10 cellular contexts compared by ENCODE assay signal in the genomic region with DNA sequence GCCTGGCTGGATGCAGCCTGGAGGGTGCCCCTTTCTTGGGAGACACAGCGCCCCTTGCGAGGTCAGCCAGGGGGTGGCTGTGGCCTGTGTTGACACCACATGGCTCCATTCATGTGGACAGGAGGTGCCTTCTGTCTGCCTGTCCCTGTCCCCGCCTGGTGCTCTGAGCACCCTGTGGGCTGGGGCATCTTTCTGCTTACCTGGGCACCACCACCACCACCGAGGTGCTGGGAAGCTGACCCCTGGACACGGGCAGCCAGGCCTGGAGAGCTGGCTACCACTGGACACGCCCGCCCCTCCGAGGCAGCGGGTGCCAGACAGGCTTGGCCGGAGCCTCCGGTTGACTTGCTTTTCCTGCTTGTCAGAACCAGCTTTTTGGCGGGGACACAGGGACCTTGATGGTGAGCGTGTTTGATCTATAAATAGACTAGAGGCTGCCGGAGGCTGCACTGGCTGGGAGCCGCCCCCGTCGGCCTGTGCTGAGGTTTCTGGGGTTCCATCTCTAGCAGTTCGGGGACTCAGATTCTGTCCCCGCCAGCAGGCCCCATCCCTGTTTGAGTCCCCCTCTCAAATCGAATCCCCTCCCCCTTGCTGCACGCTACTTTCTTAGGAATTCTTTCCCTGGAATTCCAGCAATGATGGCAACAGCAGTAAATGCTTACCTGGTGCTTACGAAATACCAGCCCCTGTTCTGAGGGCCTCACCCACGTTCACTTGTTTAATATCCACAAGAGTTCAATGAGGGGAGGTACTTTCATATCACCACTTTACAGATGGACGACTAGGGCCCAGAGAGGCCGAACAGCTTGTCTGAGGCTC.
DNase-seq lines count a peak whose midpoint lies in the region; ATAC-seq and TF ChIP-seq lines count a peak whose summit lies in the region.
"Had no signal": no experiment of that assay in that cellular context is flagged by ENCODE, and none has a peak within 500 bp of the region (broad histone marks: within the 10 kb centered on the region; RNA-seq: fewer than 3 reads in every experiment).

No MANE protein-coding gene starts in this region.

- peaks cover 2 to 22% of the 10 kb centered on the region in 2 experiments; a peak in 3 of 4 replicates for H3K79me1 ChIP-seq in IMR-90 (ENCODE audit: low read depth in 1 of 2, low read length in 2 of 2)

- in situ Hi-C loops in IMR-90 (cut with MboI; ENCODE audit: low sequenced_read_pairs), result no loop called here

- H3K27ac Mint-ChIP-seq in central memory CD8-positive, alpha-beta T cell (ENCODE audit: low read depth), result peak overlapping the region; percentile 59
- H3K27ac Mint-ChIP-seq in immature natural killer cell, result no peak overlapping the region
- H3K27ac Mint-ChIP-seq: T-helper 1 cell treated with Interleukin-12 subunit alpha and Interleukin-12 subunit beta and Interleukin-4 antibody, amounts not matched to agents 30 μg/mL and 1 μg/mL, for 36 hours had no signal

- no peak overlapping the region for H3K4me2 ChIP-seq in IMR-90 (ENCODE audit: low read depth, low read length)

- H3K4me1 ChIP-seq in IMR-90 (ENCODE audit: control insufficient read depth, insufficient read depth, low read length) (peaks cover 10% of the 10 kb centered on the region; the same call in 1 of the 2 replicates), left lung (peaks cover 14 to 26% of the 10 kb centered on the region in 2 donors), suprapubic skin (peaks cover 23% of the 10 kb centered on the region)

- WGBS in IMR-90 (ENCODE audit: extremely low coverage in 2 of 2, insufficient read length in 1 of 2), 2 experiments, result 56% methylated on average over 9 of the region's 25 CpGs; no CpG with 5 or more reads in 1 of the 2 experiments
- WGBS in suprapubic skin, result 34% methylated on average over 13 of the region's 25 CpGs

- H3K4me1 Mint-ChIP-seq in central memory CD8-positive, alpha-beta T cell, result peaks cover 5% of the 10 kb centered on the region
- H3K4me1 Mint-ChIP-seq in immature natural killer cell, result no peaks in the 10 kb centered on the region

- H3K4me3 Mint-ChIP-seq in central memory CD8-positive, alpha-beta T cell, result no peak overlapping the region
- no peak overlapping the region for H3K4me3 Mint-ChIP-seq in immature natural killer cell
- H3K4me3 Mint-ChIP-seq: T-helper 1 cell treated with Interleukin-12 subunit alpha and Interleukin-12 subunit beta and Interleukin-4 antibody, amounts not matched to agents 30 μg/mL and 1 μg/mL, for 36 hours had no signal

- ATAC-seq in IMR-90 (ENCODE audit: low read depth) (peak; percentile 21), left lung (peak; percentile 83), HG03457 (IDR thresholded peaks at IDR 0.05; ENCODE audit: unreplicated experiment) (no peak)
- ATAC-seq in central memory CD8-positive, alpha-beta T cell (replicated peaks; ENCODE audit: extremely low read depth, poor library complexity, severe bottlenecking), result no peak

- intact Hi-C loops in IMR-90 (cut with micrococcal nuclease), result no loop called here
- intact Hi-C loops in left lung (cut with DNase I), result no loop called here

- peak overlapping the region; percentile 18 for H2AFZ ChIP-seq in IMR-90 (replicated peaks; ENCODE audit: low read length, poor library complexity)

- POLR2A ChIA-PET in IMR-90 (lab: Charles Lee; ENCODE audit: unreplicated experiment), result no interaction called here

- H3K4ac ChIP-seq in IMR-90 (ENCODE audit: low read depth, low read length), result no peak overlapping the region

- H3K56ac ChIP-seq in IMR-90 (ENCODE audit: extremely low read depth, insufficient read depth, low read length), result no peak overlapping the region

- no peak overlapping the region for H3K27ac ChIP-seq in IMR-90 (ENCODE audit: insufficient read depth, low read length)
- peak overlapping the region; percentile 53 to 74 for H3K27ac ChIP-seq in left lung
- H3K27ac ChIP-seq in suprapubic skin, result peak overlapping the region; percentile 17

- no peak for TF ChIP-seq EP300 in suprapubic skin (IDR thresholded peaks at IDR 0.05)

- no peak overlapping the region for H3K23ac ChIP-seq in IMR-90 (ENCODE audit: low read depth, low read length)

- H2AK5ac ChIP-seq in IMR-90 (ENCODE audit: low read depth, low read length), result no peak overlapping the region

- 0 out of 2 replicates have a peak, but pooled peaks cover 6% of the 10 kb centered on the region for H3K9me1 ChIP-seq in IMR-90 (ENCODE audit: insufficient read depth, low read length)

- TF ChIP-seq CTCF in IMR-90 (conservative IDR thresholded peaks at IDR 0.05; ENCODE audit: low read depth, low read length) (no peak), left lung (IDR thresholded peaks at IDR 0.05) (no peak), suprapubic skin (IDR thresholded peaks at IDR 0.05) (no peak), GM10266 (IDR thresholded peaks at IDR 0.05; ENCODE audit: control insufficient read depth, insufficient read depth, low read depth, missing control alignments) (no peak)

- H2BK20ac ChIP-seq in IMR-90 (ENCODE audit: low read depth, low read length), result no peak overlapping the region

- peaks cover 42% of the 10 kb centered on the region for H4K20me1 ChIP-seq in IMR-90 (ENCODE audit: insufficient read depth, low read length)

- no peak overlapping the region for H2BK5ac ChIP-seq in IMR-90 (ENCODE audit: low read depth, low read length, poor library complexity, severe bottlenecking)

- peak overlapping the region in 1 of 2 experiments; percentile 37; a peak in 1 of 4 replicates for H4K8ac ChIP-seq in IMR-90 (ENCODE audit: low read depth in 2 of 2, low read length in 2 of 2)

- BruUV-seq in IMR-90 (replicated peaks; lab: Mats Ljungman, UMichigan), result no TSS peak

- no peak overlapping the region for H2BK15ac ChIP-seq in IMR-90 (ENCODE audit: low read depth, low read length)

- H3K36me3 Mint-ChIP-seq in central memory CD8-positive, alpha-beta T cell (ENCODE audit: insufficient read depth), result peaks cover 1% of the 10 kb centered on the region
- H3K36me3 Mint-ChIP-seq in immature natural killer cell, result no peaks in the 10 kb centered on the region
- H3K36me3 Mint-ChIP-seq: IgD-negative memory B cell had no signal

- H3K36me3 ChIP-seq in IMR-90 (ENCODE audit: control insufficient read depth, insufficient read depth, low read length) (no peaks in the 10 kb centered on the region), left lung (no peaks in the 10 kb centered on the region), suprapubic skin (no peaks in the 10 kb centered on the region)

- H3K27me3 Mint-ChIP-seq in central memory CD8-positive, alpha-beta T cell, result no peaks in the 10 kb centered on the region
- peaks cover 6% of the 10 kb centered on the region in 3 donors for H3K27me3 Mint-ChIP-seq in immature natural killer cell (ENCODE audit: low read depth in 3 of 3)

- TF ChIP-seq RAD21 in IMR-90 (IDR thresholded peaks at IDR 0.05; ENCODE audit: low read length), result no peak

- H3K14ac ChIP-seq in IMR-90 (replicated peaks; ENCODE audit: low read depth, low read length), result 0 out of 2 replicates have a peak overlapping the region, but pooled peaks have one; percentile 6

- no peak overlapping the region for H4K5ac ChIP-seq in IMR-90 (ENCODE audit: low read depth, low read length)

- H3K27me3 ChIP-seq in IMR-90 (ENCODE audit: control insufficient read depth, insufficient read depth, low read length) (no peaks in the 10 kb centered on the region), left lung (no peaks in the 10 kb centered on the region), suprapubic skin (no peaks in the 10 kb centered on the region)

- no peak overlapping the region for H2BK120ac ChIP-seq in IMR-90 (ENCODE audit: low read depth, low read length)

- H3K4me3 ChIP-seq in IMR-90 (ENCODE audit: insufficient read depth, low read depth, low read length) (no peak overlapping the region), left lung (no peak overlapping the region), suprapubic skin (no peak overlapping the region)

- dilution Hi-C loops in IMR-90 (cut with HindIII; ENCODE audit: low sequenced_read_pairs, unreplicated experiment), result no loop called here

- H2AK9ac ChIP-seq in IMR-90 (replicated peaks; ENCODE audit: low read depth, low read length, poor library complexity), result peak overlapping the region; percentile 19

- H4K91ac ChIP-seq in IMR-90 (ENCODE audit: insufficient read depth, low read depth, low read length), result no peak overlapping the region

- H3K9me3 ChIP-seq in IMR-90 (ENCODE audit: control insufficient read depth, insufficient read depth, low read length) (no peaks in the 10 kb centered on the region), left lung (no peaks in the 10 kb centered on the region), suprapubic skin (no peaks in the 10 kb centered on the region)

- TF ChIP-seq POLR2A in IMR-90 (IDR thresholded peaks at IDR 0.05; ENCODE audit: low read depth, low read length), result no peak
- TF ChIP-seq POLR2A in suprapubic skin (IDR thresholded peaks at IDR 0.05), result no peak

- CTCF ChIA-PET in IMR-90 (lab: Yijun Ruan, JAX), result interaction anchor here (1.1 kb wide), 1 partner anchor 23 kb away, joined by 4 read pairs; no protein-coding TSS in a partner anchor

- DNase-seq in IMR-90 (no peak), left lung (peak; percentile 80 to 83), suprapubic skin (ENCODE audit: low spot score in 2 of 2) (peak in 1 of 2 donors; percentile 79), GM03348 (ENCODE audit: low spot score) (no peak), immature natural killer cell (no peak), GM10266 (ENCODE audit: extremely low spot score) (no peak)
- no peak for DNase-seq in central memory CD8-positive, alpha-beta T cell (ENCODE audit: low spot score in 2 of 2)

- no peak overlapping the region for H3K18ac ChIP-seq in IMR-90 (ENCODE audit: low read depth, low read length)

- H3K9ac ChIP-seq in IMR-90 (ENCODE audit: low read depth, low read length), result no peak overlapping the region

- no peaks in the 10 kb centered on the region for H3K9me3 Mint-ChIP-seq in central memory CD8-positive, alpha-beta T cell
- H3K9me3 Mint-ChIP-seq in immature natural killer cell, result no peaks in the 10 kb centered on the region
- H3K9me3 Mint-ChIP-seq: T-helper 1 cell treated with Interleukin-12 subunit alpha and Interleukin-12 subunit beta and Interleukin-4 antibody, amounts not matched to agents 30 μg/mL and 1 μg/mL, for 36 hours had no signal

TF ChIP-seq in IMR-90, 13 proteins besides CTCF, POLR2A, EP300 and RAD21:
- TF ChIP-seq CEBPB (IDR thresholded peaks at IDR 0.05; ENCODE audit: low read depth, low read length) (no peak), NFE2L2 (IDR thresholded peaks at IDR 0.05; ENCODE audit: low read depth, low read length) (no peak), MXI1 (IDR thresholded peaks at IDR 0.05; ENCODE audit: borderline replicate concordance, low read depth, low read length) (no peak), FOS (IDR thresholded peaks at IDR 0.05; ENCODE audit: low read depth, low read length) (no peak), RCOR1 (IDR thresholded peaks at IDR 0.05; ENCODE audit: insufficient replicate concordance, low read length) (no peak)
TF ChIP-seq in IMR-90: peak in this region for 0.

Comparison
In these comparisons a context has a peak if more than half of its experiments do, and no peak if none do; other contexts are left out.
1. ATAC-seq: peak in IMR-90 (single experiment) and left lung (single experiment); none in central memory CD8-positive, alpha-beta T cell (single experiment) and HG03457 (single experiment).
2. DNase-seq: peak in left lung (2 of 2); none in IMR-90 (single experiment), central memory CD8-positive, alpha-beta T cell (0 of 2), GM03348 (single experiment), immature natural killer cell (0 of 3) and GM10266 (single experiment).